Comparison of ENCODE assay signal across 9 cellular contexts in genomic region chr18:8514409-8514808, GRCh38.
"Had no signal": no experiment of that assay in that cellular context is flagged by ENCODE, and none has a peak within 500 bp of the region (broad histone marks: within the 10 kb centered on the region; RNA-seq: fewer than 3 reads in every experiment).

No MANE protein-coding gene starts in this region.

- H3K9me3 ChIP-seq: HAP-1 had no signal

- H3K4me3 ChIP-seq: GM23248, GM23338, HAP-1 had no signal

- H3K36me3 ChIP-seq: HAP-1 had no signal

- H3K27ac ChIP-seq: GM23248 had no signal

- DNase-seq: GM23248, GOT3, H7, H9, HCEC 1CT, HFFc6 had no signal

- ATAC-seq: GM23338, HCT116 had no signal

- H3K4me1 ChIP-seq: HAP-1 had no signal
